In the genomic region with DNA sequence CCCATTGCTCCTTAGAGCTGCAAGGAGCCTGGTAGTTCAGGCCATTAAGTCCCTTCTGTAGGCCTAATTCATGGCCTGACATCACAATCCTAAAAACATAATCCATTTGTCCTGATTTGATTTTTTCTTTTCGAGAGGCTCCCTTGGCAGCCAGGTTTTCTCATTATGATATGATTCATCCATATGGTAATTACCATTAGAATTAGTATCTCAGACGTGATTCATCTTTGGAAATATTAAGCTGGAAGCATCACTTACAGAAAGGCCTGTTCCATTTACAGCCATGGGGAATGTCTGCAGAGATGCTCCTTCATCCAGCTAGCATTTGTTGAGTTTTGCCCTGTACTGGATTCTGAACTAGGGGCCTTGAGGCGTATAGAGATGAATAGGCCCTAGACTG, we compare ENCODE assay signal across 11 cellular contexts.
"Had no signal": no experiment of that assay in that cellular context is flagged by ENCODE, and none has a peak within 500 bp of the region (broad histone marks: within the 10 kb centered on the region; RNA-seq: fewer than 3 reads in every experiment).

No MANE protein-coding gene starts in this region.

- H3K9me3 ChIP-seq: tibial artery had no signal

- ATAC-seq: stimulated activated effector memory CD8-positive, alpha-beta T cell treated with anti-CD3 and anti-CD28 coated beads, Interleukin-12 subunit alpha, Interleukin-12 subunit beta, amount 100 ng/mL, for 72 hours had no signal

- H3K27me3 ChIP-seq: tibial artery had no signal

- DNase-seq: activated CD4-positive, alpha-beta memory T cell treated with anti-CD3 and anti-CD28 coated beads for 36 hours; activated gamma-delta T cell; activated naive CD8-positive, alpha-beta T cell treated with anti-CD3 and anti-CD28 coated beads for 36 hours; activated T-cell treated with anti-CD3 and anti-CD28 coated beads, Interleukin-2, amount 50 U/mL, for 48 hours; anterior cingulate cortex; hippocampal formation; kidney glomerular epithelial cell; naive B cell; T-helper 9 cell; tibial artery had no signal

- H3K36me3 ChIP-seq: tibial artery had no signal

- H3K4me3 ChIP-seq: tibial artery had no signal
